8 cellular contexts compared by ENCODE assay signal in genomic region chr19:45887311-45887710, GRCh38. TPM values are rescaled to one million over a fixed set of nuclear protein-coding genes. Genes with fewer than 3 reads are reported as not detected.
DNase-seq lines count a peak whose midpoint lies in the region; ATAC-seq and TF ChIP-seq lines count a peak whose summit lies in the region.

No MANE protein-coding gene starts in this region.

- no peak for TF ChIP-seq POLR2A in spleen (IDR thresholded peaks at IDR 0.05)

- peak overlapping the region; percentile 91 for H3K27ac Mint-ChIP-seq in activated CD4-positive, alpha-beta memory T cell treated with anti-CD3 and anti-CD28 coated beads, Interleukin-2, amount 10 ng/mL, durations not matched to agents 7 days and 5 days

- H3K27ac ChIP-seq in HEK293 (ENCODE audit: extremely low read depth, low read depth, low read length) (peak overlapping the region; percentile 61), right cardiac atrium (ENCODE audit: low read length) (peak overlapping the region; percentile 73), spleen (peak overlapping the region; percentile 79 to 95 (median 92))

- POLR2A ChIA-PET in HEK293 (lab: Yijun Ruan, JAX): interaction anchor here (1.2 to 4.1 kb wide), 2 partner anchors 15 to 70 kb away, joined by 3 to 46 read pairs; partner anchors contain the start of gene MYPOP
- POLR2A ChIA-PET in activated CD4-positive, alpha-beta memory T cell treated with anti-CD3 and anti-CD28 coated beads, Interleukin-2, amount 10 ng/mL, durations not matched to agents 7 days and 5 days (lab: Charles Lee): interaction anchor here (0.9 to 1.6 kb wide), 3 partner anchors 15 to 24 kb away, joined by 3 to 5 read pairs (median 3); partner anchors contain the start of genes FOXA3, MYPOP and SYMPK

- intact Hi-C loops in right cardiac atrium (cut with DNase I) (no loop called here), spleen (cut with DNase I; ENCODE audit: low total_unique reads) (no loop called here)

- H3K4me1 ChIP-seq in HEK293 (ENCODE audit: control insufficient read depth, insufficient read depth, low read length): peaks cover 9% of the 10 kb centered on the region
- peaks cover 4% of the 10 kb centered on the region for H3K4me1 ChIP-seq in right cardiac atrium (ENCODE audit: control insufficient read depth, insufficient read depth, low read length)
- peaks cover 25 to 47% (median 42%) of the 10 kb centered on the region in 6 donors for H3K4me1 ChIP-seq in spleen

- no peaks in the 10 kb centered on the region for H3K9me3 ChIP-seq in HEK293 (ENCODE audit: control insufficient read depth, insufficient read depth, low read depth, low read length)
- H3K9me3 ChIP-seq in right cardiac atrium (ENCODE audit: control insufficient read depth, low read length): no peaks in the 10 kb centered on the region
- H3K9me3 ChIP-seq in spleen: no peaks in the 10 kb centered on the region

- WGBS in right cardiac atrium: 64% methylated on average over 5 of the region's 5 CpGs
- 64 to 76% (median 72%) methylated on average over 5 of the region's 5 CpGs for WGBS in spleen, 5 donors

- ATAC-seq in right cardiac atrium: no peak
- ATAC-seq in GM21786 (IDR thresholded peaks at IDR 0.05; ENCODE audit: unreplicated experiment): no peak
- ATAC-seq in HG03139 (IDR thresholded peaks at IDR 0.05; ENCODE audit: unreplicated experiment): no peak

- H3K4me3 Mint-ChIP-seq in activated CD4-positive, alpha-beta memory T cell treated with anti-CD3 and anti-CD28 coated beads, Interleukin-2, amount 10 ng/mL, durations not matched to agents 7 days and 5 days: peak overlapping the region; percentile 84

- H3K4me1 Mint-ChIP-seq in activated CD4-positive, alpha-beta memory T cell treated with anti-CD3 and anti-CD28 coated beads, Interleukin-2, amount 10 ng/mL, durations not matched to agents 7 days and 5 days: peaks cover 25% of the 10 kb centered on the region

- TF ChIP-seq CTCF in HEK293 (tag by site-specific recombination; IDR thresholded peaks at IDR 0.05) (no peak), spleen (IDR thresholded peaks at IDR 0.05 in 8 of 11, conservative IDR thresholded peaks at IDR 0.05 in 3 of 11) (no peak)

- H3K36me3 ChIP-seq in HEK293 (ENCODE audit: control insufficient read depth in 2 of 2, insufficient read depth in 1 of 2, low read length in 2 of 2) (peaks cover 4 to 19% of the 10 kb centered on the region in 2 experiments; a peak in 2 of 3 replicates), spleen (peaks cover 0 to 45% (median 12%) of the 10 kb centered on the region in 6 donors)

- no peaks in the 10 kb centered on the region for H3K9me3 Mint-ChIP-seq in activated CD4-positive, alpha-beta memory T cell treated with anti-CD3 and anti-CD28 coated beads, Interleukin-2, amount 10 ng/mL, durations not matched to agents 7 days and 5 days

- H3K27me3 ChIP-seq in right cardiac atrium (ENCODE audit: control insufficient read depth, insufficient read depth): no peaks in the 10 kb centered on the region
- no peaks in the 10 kb centered on the region for H3K27me3 ChIP-seq in spleen (replicated peaks in 1 of 7)

- peaks cover 4% of the 10 kb centered on the region for H3K36me3 Mint-ChIP-seq in activated CD4-positive, alpha-beta memory T cell treated with anti-CD3 and anti-CD28 coated beads, Interleukin-2, amount 10 ng/mL, durations not matched to agents 7 days and 5 days (ENCODE audit: low read depth)

- H3K4me3 ChIP-seq in HEK293 (ENCODE audit: low read depth, low read length) (no peak overlapping the region; the same call in 1 of the 2 replicates), right cardiac atrium (ENCODE audit: low read length) (peak overlapping the region; percentile 75), spleen (peak overlapping the region in 5 of 8 donors; percentile 74 to 93 (median 76))

- CTCF ChIA-PET in HEK293 (lab: Yijun Ruan, JAX): interaction anchor here (0.5 to 2.0 kb wide), 4 partner anchors 9 to 193 kb away, joined by 3 to 8 read pairs (median 4); partner anchors contain the start of gene MYPOP
- CTCF ChIA-PET in activated CD4-positive, alpha-beta memory T cell treated with anti-CD3 and anti-CD28 coated beads, Interleukin-2, amount 10 ng/mL, durations not matched to agents 7 days and 5 days (lab: Charles Lee): interaction anchor here (2.5 kb wide), 1 partner anchor 24 kb away, joined by 22 read pairs; the partner anchor contains the start of genes FOXA3 and SYMPK

- no peaks in the 10 kb centered on the region for H3K27me3 Mint-ChIP-seq in activated CD4-positive, alpha-beta memory T cell treated with anti-CD3 and anti-CD28 coated beads, Interleukin-2, amount 10 ng/mL, durations not matched to agents 7 days and 5 days

- DNase-seq in activated CD4-positive, alpha-beta memory T cell treated with anti-CD3 and anti-CD28 coated beads, Interleukin-2, amount 10 ng/mL, durations not matched to agents 7 days and 5 days: no peak
- peak in 1 of 3 donors; percentile 30 for DNase-seq in right cardiac atrium
- no peak for DNase-seq in spleen
- DNase-seq in 8988T: no peak
- DNase-seq in midbrain (lab: John Stamatoyannopoulos, UW): no peak

TF ChIP-seq in HEK293, 187 proteins besides CTCF, POLR2A, EP300 and RAD21:
- TF ChIP-seq ZNF121 (tag by site-specific recombination; IDR thresholded peaks at IDR 0.05) (peak; percentile 77), SCRT2 (tag by site-specific recombination; IDR thresholded peaks at IDR 0.05) (no peak)

RNA-seq across cellular contexts. Expression of gene IRF2BP1, which starts 1.4 kb away (rescaled TPM):
- total RNA-seq in activated CD4-positive, alpha-beta memory T cell treated with anti-CD3 and anti-CD28 coated beads, Interleukin-2, amount 10 ng/mL, durations not matched to agents 7 days and 5 days: 10 to 100 TPM; 16.9 to 17.6 TPM
- total RNA-seq in right cardiac atrium: 10 to 100 TPM; 21.5 to 23.4 (median 22.5) TPM
- 17.5 TPM for polyA plus RNA-seq in right cardiac atrium
- 10 to 100 TPM; 18.5 to 29.4 (median 23.3) TPM for total RNA-seq in spleen
- polyA plus RNA-seq in spleen: 10 to 100 TPM in 2 of 3 donors, 1 to 10 TPM in 1; 10.0 to 19.9 (median 10.6) TPM

RNA-seq across cellular contexts. Expression of gene MYPOP, which starts 15.1 kb away (rescaled TPM):
- total RNA-seq in activated CD4-positive, alpha-beta memory T cell treated with anti-CD3 and anti-CD28 coated beads, Interleukin-2, amount 10 ng/mL, durations not matched to agents 7 days and 5 days: 10 to 100 TPM; 12.5 to 12.9 TPM
- total RNA-seq in right cardiac atrium (10 to 100 TPM in 3 of 4 donors, 1 to 10 TPM in 1; 9.1 to 15.4 (median 12.9) TPM), spleen (10 to 100 TPM in 4 of 7 donors, 1 to 10 TPM in 3; 5.8 to 13.2 (median 11.0) TPM)
- polyA plus RNA-seq in right cardiac atrium (9.3 TPM), spleen (1 to 10 TPM; 5.1 to 9.6 (median 9.3) TPM)

RNA-seq across cellular contexts. Expression of gene FOXA3, which starts 23.2 kb away (rescaled TPM):
- not detected for total RNA-seq in activated CD4-positive, alpha-beta memory T cell treated with anti-CD3 and anti-CD28 coated beads, Interleukin-2, amount 10 ng/mL, durations not matched to agents 7 days and 5 days
- total RNA-seq in right cardiac atrium (not detected), spleen (under 1 TPM in 1 of 7 donors, not detected in 6; 0.24 TPM)
- polyA plus RNA-seq in right cardiac atrium (not detected), spleen (under 1 TPM in 2 of 3 donors, not detected in 1; 0.09 to 0.16 TPM)

RNA-seq across cellular contexts. Expression of gene SYMPK, which starts 24.4 kb away (rescaled TPM):
- total RNA-seq in activated CD4-positive, alpha-beta memory T cell treated with anti-CD3 and anti-CD28 coated beads, Interleukin-2, amount 10 ng/mL, durations not matched to agents 7 days and 5 days: 10 to 100 TPM; 88.3 to 89.2 TPM
- total RNA-seq in right cardiac atrium (10 to 100 TPM; 33.1 to 40.4 (median 34.4) TPM), spleen (100 to 1,000 TPM in 1 of 7 donors, 10 to 100 TPM in 6; 56.3 to 106 (median 75.1) TPM)
- polyA plus RNA-seq in right cardiac atrium (23.5 TPM), spleen (100 to 1,000 TPM in 2 of 3 donors, 10 to 100 TPM in 1; 60.3 to 148 (median 147) TPM)

RNA-seq across cellular contexts. Expression of gene NANOS2, which starts 27.3 kb away (rescaled TPM):
- total RNA-seq in activated CD4-positive, alpha-beta memory T cell treated with anti-CD3 and anti-CD28 coated beads, Interleukin-2, amount 10 ng/mL, durations not matched to agents 7 days and 5 days: not detected
- total RNA-seq in right cardiac atrium (not detected), spleen (not detected)
- polyA plus RNA-seq in right cardiac atrium (not detected), spleen (not detected)
